Comparison of ENCODE assay signal across 19 cellular contexts in the genomic region with DNA sequence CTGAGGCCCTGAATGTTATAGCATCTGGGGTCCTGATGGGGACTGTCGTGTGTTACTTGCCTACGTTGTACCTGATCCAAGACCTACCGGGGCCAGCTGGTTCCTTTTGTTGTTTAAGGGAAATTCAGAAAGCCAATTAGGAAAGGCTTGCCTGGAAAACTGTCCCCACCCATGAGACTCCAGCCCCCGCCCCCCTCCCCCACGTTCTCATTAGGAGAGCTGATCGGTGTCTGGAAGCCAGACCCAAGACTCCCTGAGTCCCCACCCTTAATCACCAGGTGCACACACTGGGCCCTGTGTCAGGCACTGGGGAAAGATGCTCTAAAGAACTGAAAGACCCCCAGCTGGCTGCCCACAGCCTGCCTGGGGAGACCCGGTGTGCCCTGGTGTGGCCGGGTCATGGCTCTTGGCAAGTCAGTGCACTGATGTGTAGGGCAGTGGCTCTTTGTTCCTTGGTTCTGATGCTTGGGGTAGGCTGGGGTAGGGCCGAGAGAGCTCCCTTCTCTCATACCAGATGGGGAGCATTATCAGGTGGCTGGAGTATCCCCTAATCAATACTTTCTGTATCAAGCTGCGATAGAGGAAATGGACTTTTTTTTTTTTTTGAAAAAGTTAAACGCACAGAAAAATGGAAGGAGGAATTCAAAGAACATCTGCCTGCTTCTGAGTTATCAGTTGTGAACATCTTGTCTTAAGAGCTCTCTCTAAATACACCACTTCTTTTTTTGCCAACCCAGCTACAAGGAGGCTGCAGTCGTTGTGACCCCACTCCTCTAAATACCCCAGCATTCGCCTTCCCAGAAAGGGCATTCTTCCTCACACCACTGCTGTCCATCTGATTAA. TPM values are rescaled to one million over a fixed set of nuclear protein-coding genes. Genes with fewer than 3 reads are reported as not detected.
A peak's percentile ranks its signal among the peaks of the same experiment; 100 is the strongest.
DNase-seq lines count a peak whose midpoint lies in the region; ATAC-seq, FAIRE-seq and TF ChIP-seq lines count a peak whose summit lies in the region.
"Had no signal": no experiment of that assay in that cellular context is flagged by ENCODE, and none has a peak within 500 bp of the region (broad histone marks: within the 10 kb centered on the region; RNA-seq: fewer than 3 reads in every experiment).

No MANE protein-coding gene starts in this region.

- no peak for TF ChIP-seq RAD21 in A549 (conservative IDR thresholded peaks at IDR 0.05 in 1 of 2, IDR thresholded peaks at IDR 0.05 in 1 of 2)

- no peaks in the 10 kb centered on the region for H3K9me3 ChIP-seq in A549

- TF ChIP-seq CTCF in A549 (IDR thresholded peaks at IDR 0.05) (no peak), endothelial cell (IDR thresholded peaks at IDR 0.05; ENCODE audit: unreplicated experiment) (no peak), progenitor cell of endocrine pancreas (IDR thresholded peaks at IDR 0.05; ENCODE audit: unreplicated experiment) (no peak)

- peaks cover 68% of the 10 kb centered on the region for H3K4me1 ChIP-seq in A549

- peak overlapping the region; percentile 57 for H3K4me2 ChIP-seq in A549

- H3K4me1 Mint-ChIP-seq in endothelial cell (ENCODE audit: unreplicated experiment) (peaks cover 78% of the 10 kb centered on the region), progenitor cell of endocrine pancreas (ENCODE audit: low read depth) (peaks cover 4% of the 10 kb centered on the region)

- TF ChIP-seq EP300 in A549 (IDR thresholded peaks at IDR 0.05): no peak

- peak overlapping the region; percentile 59 to 72 for H3K27ac ChIP-seq in A549

- POLR2A ChIA-PET in A549 (lab: Yijun Ruan, JAX): no interaction called here

- no peak overlapping the region for H3K4me3 ChIP-seq in A549

- 70% methylated on average over 11 of the region's 13 CpGs for WGBS in A549 (ENCODE audit: missing lambda C conversion rate)

- H3K27ac Mint-ChIP-seq in endothelial cell (ENCODE audit: unreplicated experiment) (peak overlapping the region; percentile 54), progenitor cell of endocrine pancreas (peak overlapping the region; percentile 9)

- ATAC-seq in A549 (no peak), HG03095 (IDR thresholded peaks at IDR 0.05; ENCODE audit: unreplicated experiment) (no peak), HG02981 (IDR thresholded peaks at IDR 0.05; ENCODE audit: unreplicated experiment) (no peak)
- ATAC-seq: left colon had no signal

- DNase-seq in A549 (ENCODE audit: low read depth in 1 of 2, low spot score in 1 of 2): no peak
- DNase-seq in NCI-H82 (lab: John Stamatoyannopoulos, UW): peak; percentile 81
- no peak for DNase-seq in endothelial cell (ENCODE audit: low spot score)
- no peak for DNase-seq in progenitor cell of endocrine pancreas (ENCODE audit: low spot score, unreplicated experiment)
- no peak for DNase-seq in SW 1271 (lab: John Stamatoyannopoulos, UW)
- no peak for DNase-seq in urothelium cell line (ENCODE audit: low spot score)
- DNase-seq: activated CD8-positive, alpha-beta memory T cell treated with anti-CD3 and anti-CD28 coated beads for 24 hours; activated naive CD4-positive, alpha-beta T cell treated with Interleukin-2 at 50 U/mL for 16 hours; DMS79; IMR-90; left colon; NCI-H1417; RPMI8226; small intestine; T-helper 9 cell had no signal

- FAIRE-seq in A549 (lab: Jason Lieb, UNC): no peak
- FAIRE-seq in urothelium cell line (lab: Jason Lieb, UNC): no peak
- FAIRE-seq: small intestine had no signal

- H3K36me3 Mint-ChIP-seq in endothelial cell (ENCODE audit: low read depth, unreplicated experiment): peaks cover 18% of the 10 kb centered on the region
- H3K36me3 Mint-ChIP-seq in progenitor cell of endocrine pancreas (ENCODE audit: insufficient read depth): no peaks in the 10 kb centered on the region

- H3K27me3 Mint-ChIP-seq in endothelial cell (ENCODE audit: unreplicated experiment): peaks cover 6% of the 10 kb centered on the region
- no peaks in the 10 kb centered on the region for H3K27me3 Mint-ChIP-seq in progenitor cell of endocrine pancreas

- TF ChIP-seq POLR2A in A549 (IDR thresholded peaks at IDR 0.05; ENCODE audit: low read length): no peak

- H3K9me3 Mint-ChIP-seq in endothelial cell (ENCODE audit: unreplicated experiment) (no peaks in the 10 kb centered on the region), progenitor cell of endocrine pancreas (ENCODE audit: low read depth) (no peaks in the 10 kb centered on the region)
- H3K9me3 Mint-ChIP-seq: neural crest cell had no signal

- CTCF ChIA-PET in A549 (lab: Yijun Ruan, JAX): interaction anchor here (0.6 to 2.5 kb wide), 8 partner anchors 11 to 534 kb away, joined by 3 to 10 read pairs (median 5); a partner anchor contains a TSS

- H3K4me3 Mint-ChIP-seq in endothelial cell (ENCODE audit: unreplicated experiment) (peak overlapping the region; percentile 21), progenitor cell of endocrine pancreas (ENCODE audit: low read depth) (no peak overlapping the region)
- H3K4me3 Mint-ChIP-seq: neural crest cell had no signal

TF ChIP-seq in A549, 52 proteins besides CTCF, POLR2A, EP300 and RAD21:
- TF ChIP-seq, protein P1, sequence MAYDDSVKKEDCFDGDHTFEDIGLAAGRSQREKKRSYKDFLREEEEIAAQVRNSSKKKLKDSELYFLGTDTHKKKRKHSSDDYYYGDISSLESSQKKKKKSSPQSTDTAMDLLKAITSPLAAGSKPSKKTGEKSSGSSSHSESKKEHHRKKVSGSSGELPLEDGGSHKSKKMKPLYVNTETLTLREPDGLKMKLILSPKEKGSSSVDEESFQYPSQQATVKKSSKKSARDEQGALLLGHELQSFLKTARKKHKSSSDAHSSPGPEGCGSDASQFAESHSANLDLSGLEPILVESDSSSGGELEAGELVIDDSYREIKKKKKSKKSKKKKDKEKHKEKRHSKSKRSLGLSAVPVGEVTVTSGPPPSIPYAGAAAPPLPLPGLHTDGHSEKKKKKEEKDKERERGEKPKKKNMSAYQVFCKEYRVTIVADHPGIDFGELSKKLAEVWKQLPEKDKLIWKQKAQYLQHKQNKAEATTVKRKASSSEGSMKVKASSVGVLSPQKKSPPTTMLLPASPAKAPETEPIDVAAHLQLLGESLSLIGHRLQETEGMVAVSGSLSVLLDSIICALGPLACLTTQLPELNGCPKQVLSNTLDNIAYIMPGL (CRISPR knock-in tag; IDR thresholded peaks at IDR 0.05; ENCODE audit: borderline replicate concordance): no peak
- TF ChIP-seq, protein P2, sequence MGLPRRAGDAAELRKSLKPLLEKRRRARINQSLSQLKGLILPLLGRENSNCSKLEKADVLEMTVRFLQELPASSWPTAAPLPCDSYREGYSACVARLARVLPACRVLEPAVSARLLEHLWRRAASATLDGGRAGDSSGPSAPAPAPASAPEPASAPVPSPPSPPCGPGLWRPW (IDR thresholded peaks at IDR 0.05): no peak
- TF ChIP-seq ZFP36 (IDR thresholded peaks at IDR 0.05; ENCODE audit: borderline replicate concordance, partially characterized antibody) (no peak), KDM1A (IDR thresholded peaks at IDR 0.05; ENCODE audit: low read depth) (no peak), HEYL (CRISPR knock-in tag; IDR thresholded peaks at IDR 0.05) (no peak), SREBF2 (IDR thresholded peaks at IDR 0.05) (no peak), EHF (CRISPR knock-in tag; IDR thresholded peaks at IDR 0.05) (no peak), TFCP2L1 (CRISPR knock-in tag; IDR thresholded peaks at IDR 0.05) (no peak), KDM5A (IDR thresholded peaks at IDR 0.05) (no peak), FOSL2 (IDR thresholded peaks at IDR 0.05) (no peak), FOSL2 (CRISPR knock-in tag; IDR thresholded peaks at IDR 0.05) (no peak), ESRRA (IDR thresholded peaks at IDR 0.05; ENCODE audit: borderline replicate concordance, low read length) (no peak), TP53 (CRISPR knock-in tag; IDR thresholded peaks at IDR 0.05) (no peak), MAZ (IDR thresholded peaks at IDR 0.05; ENCODE audit: borderline replicate concordance, low read depth, low read length) (no peak), RNF2 (IDR thresholded peaks at IDR 0.05; ENCODE audit: borderline replicate concordance, low read depth) (no peak), POLR2AphosphoS2 (conservative IDR thresholded peaks at IDR 0.05; ENCODE audit: low read length) (no peak)
- TF ChIP-seq, protein P3, sequence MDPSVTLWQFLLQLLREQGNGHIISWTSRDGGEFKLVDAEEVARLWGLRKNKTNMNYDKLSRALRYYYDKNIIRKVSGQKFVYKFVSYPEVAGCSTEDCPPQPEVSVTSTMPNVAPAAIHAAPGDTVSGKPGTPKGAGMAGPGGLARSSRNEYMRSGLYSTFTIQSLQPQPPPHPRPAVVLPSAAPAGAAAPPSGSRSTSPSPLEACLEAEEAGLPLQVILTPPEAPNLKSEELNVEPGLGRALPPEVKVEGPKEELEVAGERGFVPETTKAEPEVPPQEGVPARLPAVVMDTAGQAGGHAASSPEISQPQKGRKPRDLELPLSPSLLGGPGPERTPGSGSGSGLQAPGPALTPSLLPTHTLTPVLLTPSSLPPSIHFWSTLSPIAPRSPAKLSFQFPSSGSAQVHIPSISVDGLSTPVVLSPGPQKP (IDR thresholded peaks at IDR 0.05; ENCODE audit: low read depth, low read length): no peak

RNA-seq across cellular contexts. Expression of a gene that starts 16.9 kb away (rescaled TPM):
- polyA plus RNA-seq in A549 (2011; rRNA removed): 89.0 and 89.6 TPM in 2 replicates
- polyA plus RNA-seq in A549 (2012; cell fraction: cytosol; rRNA removed): 159 and 209 TPM in 2 replicates
- polyA plus RNA-seq in A549 (2012; cell fraction: nucleus; rRNA removed): 211 and 234 TPM in 2 replicates
- polyA plus RNA-seq in A549 (2017; fragmentation: RNase III; extraction: RNeasy Plus Mini Kit Qiagen cat#74134 plus additional on column Dnase treatment): 49.3 to 60.2 TPM (median 54.4 TPM) in 3 replicates
- 132 and 156 TPM in 2 replicates for polyA minus RNA-seq in A549 (2011; rRNA and poly(A)+ RNA removed)
- total RNA-seq in endothelial cell (ENCODE audit: unreplicated experiment): 195 TPM
- total RNA-seq in progenitor cell of endocrine pancreas: 14.7 and 17.9 TPM in 2 replicates
- total RNA-seq: IMR-90 had no signal

RNA-seq across cellular contexts. Expression of a gene that starts 51.4 kb away (rescaled TPM):
- polyA plus RNA-seq in A549 (2011; rRNA removed) (0.16 and 0.24 TPM in 2 replicates), A549 (2017; fragmentation: RNase III; extraction: RNeasy Plus Mini Kit Qiagen cat#74134 plus additional on column Dnase treatment) (0.09 to 0.21 TPM (median 0.15 TPM) in 3 replicates)
- polyA plus RNA-seq in A549 (2012; cell fraction: cytosol; rRNA removed): 0.17 and 0.21 TPM in 2 replicates
- polyA plus RNA-seq in A549 (2012; cell fraction: nucleus; rRNA removed): 0.06 and 0.16 TPM in 2 replicates
- 0.12 and 0.19 TPM in 2 replicates for polyA minus RNA-seq in A549 (2011; rRNA and poly(A)+ RNA removed)
- total RNA-seq in endothelial cell (ENCODE audit: unreplicated experiment) (not detected), progenitor cell of endocrine pancreas (not detected in 2 replicates)
- total RNA-seq: IMR-90, NCI-H460, neural crest cell had no signal
- polyA plus RNA-seq: IMR-90 had no signal

Comparison
In these comparisons a context has a peak if more than half of its experiments do, and no peak if none do; other contexts are left out.
1. RNA of a gene that starts 16.9 kb away (total RNA-seq): 195 TPM in endothelial cell (single experiment); 14.7 to 17.9 TPM in progenitor cell of endocrine pancreas; every median in the first group is over 10 times any median in the second.